Comparison of ENCODE assay signal across 28 cellular contexts in the genomic region with DNA sequence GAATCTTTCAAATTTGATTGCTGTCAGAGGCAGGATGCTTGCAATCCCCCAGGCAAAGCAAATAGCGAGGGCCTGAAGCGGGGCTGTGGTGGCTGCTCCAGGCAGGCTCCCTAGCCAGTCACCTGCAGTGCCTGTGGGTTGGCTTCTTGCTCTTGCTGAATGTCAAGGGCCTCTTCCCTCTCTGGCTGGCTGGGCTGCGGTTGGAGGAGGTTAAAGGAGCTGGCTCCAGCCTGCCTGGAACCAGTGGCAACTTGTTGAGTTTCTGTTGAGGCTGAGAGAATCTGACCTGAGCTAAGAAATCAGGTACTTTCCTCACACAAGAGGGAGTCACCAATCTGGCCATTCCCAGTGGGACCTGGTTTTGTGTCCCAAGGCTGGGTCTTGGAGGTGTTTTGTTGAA.
DNase-seq lines count a peak whose midpoint lies in the region; ATAC-seq, FAIRE-seq and TF ChIP-seq lines count a peak whose summit lies in the region.
"Had no signal": no experiment of that assay in that cellular context is flagged by ENCODE, and none has a peak within 500 bp of the region (broad histone marks: within the 10 kb centered on the region; RNA-seq: fewer than 3 reads in every experiment).

No MANE protein-coding gene starts in this region.

- no peak for TF ChIP-seq POLR2A in H1 (IDR thresholded peaks at IDR 0.05; ENCODE audit: control extremely low read depth in 1 of 2, low read depth in 2 of 2, low read length in 2 of 2)

- peak overlapping the region; percentile 21; the same call in 1 of the 2 replicates for H3K18ac ChIP-seq in H1 (ENCODE audit: extremely low read depth, low read length)

- H3K4me1 ChIP-seq in H1 (replicated peaks in 1 of 4; ENCODE audit: control insufficient read depth in 3 of 4, insufficient read depth in 4 of 4, low read length in 3 of 4) = peaks cover 14 to 36% (median 22%) of the 10 kb centered on the region in 4 experiments
- H3K4me1 ChIP-seq in colonic mucosa = no peaks in the 10 kb centered on the region
- H3K4me1 ChIP-seq: pancreas, vagina had no signal

- TF ChIP-seq EP300 in H1 (IDR thresholded peaks at IDR 0.05; ENCODE audit: borderline replicate concordance in 1 of 2, low read depth in 2 of 2, low read length in 2 of 2) = no peak

- H3K23ac ChIP-seq in H1 (ENCODE audit: insufficient read length) = no peak overlapping the region

- H3K4me3 ChIP-seq in H1 (ENCODE audit: extremely low read depth in 1 of 4, insufficient read depth in 2 of 4, low read depth in 3 of 4, low read length in 4 of 4) (no peak overlapping the region), colonic mucosa (no peak overlapping the region)
- H3K4me3 ChIP-seq: pancreas, vagina had no signal

- H2AFZ ChIP-seq in H1 (ENCODE audit: low read length) = no peak overlapping the region

- no peaks in the 10 kb centered on the region for H3K79me2 ChIP-seq in H1 (ENCODE audit: control insufficient read depth in 1 of 2, insufficient read depth in 2 of 2, low read length in 2 of 2)

- 72% methylated on average over 3 of the region's 3 CpGs; no CpG with 5 or more reads in 1 of the 2 experiments for WGBS in H1 (ENCODE audit: extremely low coverage in 1 of 2, insufficient coverage in 1 of 2, insufficient read length in 1 of 2, insufficient replicate concordance in 2 of 2, low coverage in 1 of 2, low lambda C conversion rate in 2 of 2, missing lambda C conversion rate in 1 of 2), 2 experiments

- H4K20me1 ChIP-seq in H1 (replicated peaks in 1 of 2; ENCODE audit: control insufficient read depth in 1 of 2, insufficient read depth in 2 of 2, low read length in 2 of 2) = no peaks in the 10 kb centered on the region

- peak overlapping the region in 1 of 2 experiments; percentile 6; a peak in 2 of 4 replicates for H3K4me2 ChIP-seq in H1 (ENCODE audit: insufficient read depth in 1 of 2, low read depth in 2 of 2, low read length in 2 of 2)

- peak overlapping the region; percentile 25; the same call in 1 of the 2 replicates for H2AK5ac ChIP-seq in H1 (ENCODE audit: low read depth, low read length)

- POLR2A ChIA-PET in H1 (lab: Charles Lee; ENCODE audit: partially characterized antibody) = interaction anchor here (1.2 to 1.3 kb wide), 3 partner anchors 8 to 23 kb away, joined by 3 read pairs; no protein-coding TSS in a partner anchor

- CTCF ChIA-PET in H1 (lab: Charles Lee; ENCODE audit: partially characterized antibody) = interaction anchor here (1.9 kb wide), 1 partner anchor 9 kb away, joined by 4 read pairs; no protein-coding TSS in a partner anchor

- H4K8ac ChIP-seq in H1 (ENCODE audit: extremely low read depth, insufficient read depth, low read length) = no peak overlapping the region

- TF ChIP-seq CTCF in H1 (IDR thresholded peaks at IDR 0.05; ENCODE audit: control extremely low read depth in 1 of 3, insufficient read depth in 1 of 3, low read depth in 1 of 3, low read length in 3 of 3) = no peak
- TF ChIP-seq CTCF in colonic mucosa (IDR thresholded peaks at IDR 0.05) = no peak

- no peak overlapping the region for H2BK15ac ChIP-seq in H1 (ENCODE audit: low read length)

- no peak overlapping the region for H4K91ac ChIP-seq in H1 (replicated peaks; ENCODE audit: insufficient read length, low read length)

- no peaks in the 10 kb centered on the region for H3K23me2 ChIP-seq in H1 (ENCODE audit: low read depth, low read length)

- no peak overlapping the region for H3K56ac ChIP-seq in H1 (replicated peaks; ENCODE audit: insufficient read length, low read depth, low read length)

- H3K9ac ChIP-seq in H1 (replicated peaks in 1 of 4; ENCODE audit: extremely low read depth in 1 of 4, low read depth in 3 of 4, low read length in 3 of 4) = no peak overlapping the region
- H3K9ac ChIP-seq in colonic mucosa (ENCODE audit: low read depth in 2 of 2, low read length in 2 of 2) = no peak overlapping the region

- H3K27me3 ChIP-seq in H1 (replicated peaks in 1 of 4; ENCODE audit: control insufficient read depth in 3 of 4, extremely low read depth in 1 of 4, insufficient read depth in 3 of 4, low read length in 3 of 4) (no peaks in the 10 kb centered on the region), colonic mucosa (no peaks in the 10 kb centered on the region)
- H3K27me3 ChIP-seq: BE2C, pancreas, vagina had no signal

- no peak overlapping the region for H3K4ac ChIP-seq in H1 (replicated peaks; ENCODE audit: insufficient read length, low read depth, low read length)

- no peaks in the 10 kb centered on the region for H3K9me3 ChIP-seq in H1 (ENCODE audit: insufficient read depth in 2 of 2, low read depth in 1 of 2, low read length in 1 of 2)
- no peaks in the 10 kb centered on the region for H3K9me3 ChIP-seq in colonic mucosa
- H3K9me3 ChIP-seq: BE2C, pancreas, vagina had no signal

- H3K79me1 ChIP-seq in H1 (ENCODE audit: low read depth, low read length) = no peaks in the 10 kb centered on the region; the same call in 1 of the 2 replicates

- intact Hi-C loops in colonic mucosa (cut with DNase I) = no loop called here

- H2BK120ac ChIP-seq in H1 (replicated peaks; ENCODE audit: low read depth, low read length) = no peak overlapping the region

- peak overlapping the region; percentile 72; the same call in 1 of the 2 replicates for H2BK12ac ChIP-seq in H1 (ENCODE audit: low read depth, low read length)

- no peak overlapping the region for H4K5ac ChIP-seq in H1 (ENCODE audit: insufficient read length, low read depth, low read length)

- H2BK5ac ChIP-seq in H1 (ENCODE audit: low read depth, low read length) = peak overlapping the region; percentile 41; the same call in 1 of the 2 replicates

- ATAC-seq in GM18867 (IDR thresholded peaks at IDR 0.05; ENCODE audit: unreplicated experiment) = no peak
- ATAC-seq: natural killer cell, sciatic nerve had no signal

- no peak overlapping the region for H2BK20ac ChIP-seq in H1 (ENCODE audit: low read length)

- TF ChIP-seq RAD21 in H1 (IDR thresholded peaks at IDR 0.05 in 1 of 2, conservative IDR thresholded peaks at IDR 0.05 in 1 of 2; ENCODE audit: low read depth in 2 of 2, low read length in 2 of 2) = no peak

- DNase-seq in NCI-H146 (lab: John Stamatoyannopoulos, UW) (peak; percentile 7), NCI-H146 treated with DMSO at 0.1 percent for 48 hours (lab: John Stamatoyannopoulos, UW; ENCODE audit: unreplicated experiment) (no peak), NCI-H2107 (lab: John Stamatoyannopoulos, UW) (peak; percentile 84), H1 (ENCODE audit: low read depth in 1 of 2, low spot score in 2 of 2) (no peak), renal cortical epithelial cell (ENCODE audit: low read depth) (peak; percentile 79), HTR-8/SVneo (ENCODE audit: insufficient read length, low spot score) (no peak), colonic mucosa (no peak)
- DNase-seq: activated naive CD4-positive, alpha-beta T cell treated with anti-CD3 and anti-CD28 coated beads for 36 hours; activated T-cell treated with anti-CD3 and anti-CD28 coated beads, Interleukin-2, amount 50 U/mL, for 48 hours; amygdala; BE2C; central memory CD4-positive, alpha-beta T cell; erythroblast; HFFc6; KBM-7; kidney glomerular epithelial cell; natural killer cell; NCI-H226; pancreas; stimulated activated CD4-positive, alpha-beta T cell treated with anti-CD3 and anti-CD28 coated beads, Interleukin-15, amount 100 ng/mL, for 24 hours; substantia nigra; T-helper 9 cell had no signal

- H3K36me3 ChIP-seq in H1 (ENCODE audit: control insufficient read depth in 2 of 4, insufficient read depth in 4 of 4, low read length in 3 of 4) (no peaks in the 10 kb centered on the region), colonic mucosa (no peaks in the 10 kb centered on the region)
- H3K36me3 ChIP-seq: BE2C, pancreas, vagina had no signal

- FAIRE-seq in H1 (lab: Jason Lieb, UNC) = no peak
- no peak for FAIRE-seq in HTR-8/SVneo (lab: Jason Lieb, UNC)
- FAIRE-seq: A204.1, frontal cortex, pancreas had no signal

- peak overlapping the region; percentile 29; the same call in 1 of the 2 replicates for H3K27ac ChIP-seq in H1 (ENCODE audit: low read depth, low read length)
- H3K27ac ChIP-seq in colonic mucosa = no peak overlapping the region
- H3K27ac ChIP-seq: HL-60, pancreas, vagina had no signal

- no peak overlapping the region for H3K14ac ChIP-seq in H1 (ENCODE audit: insufficient read length)

TF ChIP-seq in H1, 55 proteins besides CTCF, POLR2A, EP300 and RAD21:
- no peak for TF ChIP-seq TBP (IDR thresholded peaks at IDR 0.05; ENCODE audit: low read depth, low read length)
- TF ChIP-seq MAFK (IDR thresholded peaks at IDR 0.05; ENCODE audit: low read depth, low read length) = no peak
- no peak for TF ChIP-seq CEBPB (IDR thresholded peaks at IDR 0.05; ENCODE audit: low read depth, low read length)
- no peak for TF ChIP-seq JUN (IDR thresholded peaks at IDR 0.05; ENCODE audit: low read depth, low read length)
- TF ChIP-seq BRCA1 (IDR thresholded peaks at IDR 0.05; ENCODE audit: low read depth, low read length) = no peak
- TF ChIP-seq RBBP5 (IDR thresholded peaks at IDR 0.05; ENCODE audit: borderline replicate concordance, low read depth, low read length) = no peak
- TF ChIP-seq CTBP2 (IDR thresholded peaks at IDR 0.05; ENCODE audit: borderline replicate concordance, insufficient read depth, insufficient read length, low read length) = no peak
- no peak for TF ChIP-seq EZH2 (IDR thresholded peaks at IDR 0.05; ENCODE audit: low read depth, low read length, severe bottlenecking)
- TF ChIP-seq YY1 (IDR thresholded peaks at IDR 0.05; ENCODE audit: low read depth, low read length) = no peak
- TF ChIP-seq SP2 (IDR thresholded peaks at IDR 0.05; ENCODE audit: low read length) = no peak
- TF ChIP-seq EGR1 (IDR thresholded peaks at IDR 0.05; ENCODE audit: borderline replicate concordance, low read depth, low read length) = no peak
- no peak for TF ChIP-seq NANOG (IDR thresholded peaks at IDR 0.05; ENCODE audit: insufficient read depth, low read depth, low read length, poor library complexity, severe bottlenecking)
- no peak for TF ChIP-seq KDM4A (IDR thresholded peaks at IDR 0.05; ENCODE audit: low read depth, low read length, severe bottlenecking)
- TF ChIP-seq PHF8 (conservative IDR thresholded peaks at IDR 0.05; ENCODE audit: low read depth, low read length) = no peak
- TF ChIP-seq HDAC6 (IDR thresholded peaks at IDR 0.05; ENCODE audit: low read depth, low read length) = no peak

Comparison
In these comparisons a context has a peak if more than half of its experiments do, and no peak if none do; other contexts are left out.
1. DNase-seq: peak in NCI-H146 (single experiment), NCI-H2107 (single experiment) and renal cortical epithelial cell (single experiment); none in NCI-H146 treated with DMSO at 0.1 percent for 48 hours (single experiment), H1 (0 of 2), HTR-8/SVneo (single experiment) and colonic mucosa (single experiment).